25 cellular contexts compared by ENCODE assay signal in the genomic region with DNA sequence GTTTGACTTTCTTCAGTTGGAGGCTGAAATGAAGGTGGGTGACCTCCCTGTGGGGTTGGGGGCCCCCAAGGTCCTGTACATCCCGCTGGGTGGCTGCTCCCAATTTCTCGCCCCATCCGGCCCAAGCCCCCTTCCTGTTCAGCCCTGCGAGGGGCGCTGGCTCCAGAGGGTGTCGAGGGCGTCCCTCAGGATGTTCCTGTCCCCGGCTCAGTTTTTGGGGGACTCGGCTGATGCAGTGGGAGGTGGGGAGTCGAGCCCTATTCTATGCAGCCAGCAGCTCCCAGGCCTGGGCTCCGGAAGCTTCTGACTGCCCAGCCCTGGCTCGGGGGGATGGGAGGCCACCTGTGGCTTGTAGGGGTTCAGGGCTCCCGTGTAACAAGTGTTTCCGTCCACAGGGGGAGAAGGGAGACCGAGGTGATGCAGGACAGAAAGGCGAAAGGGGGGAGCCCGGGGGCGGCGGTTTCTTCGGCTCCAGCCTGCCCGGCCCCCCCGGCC. TPM values are rescaled to one million over a fixed set of nuclear protein-coding genes. Genes with fewer than 3 reads are reported as not detected.
A peak's percentile ranks its signal among the peaks of the same experiment; 100 is the strongest.
DNase-seq lines count a peak whose midpoint lies in the region; ATAC-seq and TF ChIP-seq lines count a peak whose summit lies in the region.
"Had no signal": no experiment of that assay in that cellular context is flagged by ENCODE, and none has a peak within 500 bp of the region (broad histone marks: within the 10 kb centered on the region; RNA-seq: fewer than 3 reads in every experiment).

No MANE protein-coding gene starts in this region.

- H3K27me3 ChIP-seq in lower lobe of right lung (ENCODE audit: low read depth) = no peaks in the 10 kb centered on the region
- H3K27me3 ChIP-seq: testis had no signal

- H3K4me3 ChIP-seq in lower lobe of right lung = no peak overlapping the region
- H3K4me3 ChIP-seq: testis had no signal

- no peaks in the 10 kb centered on the region for H3K9me3 Mint-ChIP-seq in activated naive CD4-positive, alpha-beta T cell treated with anti-CD3 and anti-CD28 coated beads, Interleukin-2, amount 50 U/mL, for 24 hours
- peaks cover 7% of the 10 kb centered on the region for H3K9me3 Mint-ChIP-seq in activated naive CD4-positive, alpha-beta T cell treated with anti-CD3 and anti-CD28 coated beads, Interleukin-2, amount 10 ng/mL, durations not matched to agents 7 days and 5 days
- no peaks in the 10 kb centered on the region for H3K9me3 Mint-ChIP-seq in type B pancreatic cell
- H3K9me3 Mint-ChIP-seq in mesothelial cell of epicardium = peaks cover 7% of the 10 kb centered on the region

- intact Hi-C loops in left cardiac atrium (cut with DNase I) (no loop called here), lower lobe of right lung (cut with DNase I) (no loop called here)

- no peaks in the 10 kb centered on the region for H3K4me1 ChIP-seq in lower lobe of right lung
- H3K4me1 ChIP-seq: testis had no signal

- H3K27ac Mint-ChIP-seq in activated naive CD4-positive, alpha-beta T cell treated with anti-CD3 and anti-CD28 coated beads, Interleukin-2, amount 50 U/mL, for 24 hours = peak overlapping the region; percentile 41
- no peak overlapping the region for H3K27ac Mint-ChIP-seq in activated naive CD4-positive, alpha-beta T cell treated with anti-CD3 and anti-CD28 coated beads, Interleukin-2, amount 10 ng/mL, durations not matched to agents 7 days and 5 days
- no peak overlapping the region for H3K27ac Mint-ChIP-seq in type B pancreatic cell
- H3K27ac Mint-ChIP-seq in mesothelial cell of epicardium = no peak overlapping the region
- H3K27ac Mint-ChIP-seq: activated CD4-positive, alpha-beta T cell treated with anti-CD3 and anti-CD28 coated beads for 36 hours; activated naive CD8-positive, alpha-beta T cell; CD4-positive, alpha-beta memory T cell had no signal

- no peaks in the 10 kb centered on the region for H3K9me3 ChIP-seq in lower lobe of right lung
- H3K9me3 ChIP-seq: testis had no signal

- CTCF ChIA-PET in activated naive CD4-positive, alpha-beta T cell treated with anti-CD3 and anti-CD28 coated beads, Interleukin-2, amount 10 ng/mL, durations not matched to agents 7 days and 5 days (lab: Charles Lee) = no interaction called here

- H3K27ac ChIP-seq in lower lobe of right lung = no peak overlapping the region
- H3K27ac ChIP-seq: HL-60, testis, VCaP had no signal

- H3K36me3 ChIP-seq in lower lobe of right lung = peaks cover 5% of the 10 kb centered on the region

- no peaks in the 10 kb centered on the region for H3K27me3 Mint-ChIP-seq in activated naive CD4-positive, alpha-beta T cell treated with anti-CD3 and anti-CD28 coated beads, Interleukin-2, amount 50 U/mL, for 24 hours
- H3K27me3 Mint-ChIP-seq in activated naive CD4-positive, alpha-beta T cell treated with anti-CD3 and anti-CD28 coated beads, Interleukin-2, amount 10 ng/mL, durations not matched to agents 7 days and 5 days = no peaks in the 10 kb centered on the region
- no peaks in the 10 kb centered on the region for H3K27me3 Mint-ChIP-seq in type B pancreatic cell
- H3K27me3 Mint-ChIP-seq in mesothelial cell of epicardium (ENCODE audit: low read depth) = no peaks in the 10 kb centered on the region
- H3K27me3 Mint-ChIP-seq: activated CD4-positive, alpha-beta T cell treated with anti-CD3 and anti-CD28 coated beads for 36 hours; activated naive CD8-positive, alpha-beta T cell; CD4-positive, alpha-beta memory T cell; naive B cell had no signal

- peaks cover 6% of the 10 kb centered on the region for H3K4me1 Mint-ChIP-seq in activated naive CD4-positive, alpha-beta T cell treated with anti-CD3 and anti-CD28 coated beads, Interleukin-2, amount 50 U/mL, for 24 hours
- H3K4me1 Mint-ChIP-seq in activated naive CD4-positive, alpha-beta T cell treated with anti-CD3 and anti-CD28 coated beads, Interleukin-2, amount 10 ng/mL, durations not matched to agents 7 days and 5 days = no peaks in the 10 kb centered on the region
- H3K4me1 Mint-ChIP-seq in type B pancreatic cell (ENCODE audit: unreplicated experiment) = peaks cover 4% of the 10 kb centered on the region
- no peaks in the 10 kb centered on the region for H3K4me1 Mint-ChIP-seq in mesothelial cell of epicardium
- H3K4me1 Mint-ChIP-seq: activated CD4-positive, alpha-beta T cell treated with anti-CD3 and anti-CD28 coated beads for 36 hours had no signal

- ATAC-seq in left cardiac atrium (no peak), lower lobe of right lung (no peak), HG03439 (IDR thresholded peaks at IDR 0.05; ENCODE audit: unreplicated experiment) (no peak), GM21786 (IDR thresholded peaks at IDR 0.05; ENCODE audit: unreplicated experiment) (no peak)
- ATAC-seq: activated CD4-positive, alpha-beta T cell treated with anti-CD3 and anti-CD28 coated beads for 36 hours; stimulated activated naive CD8-positive, alpha-beta T cell treated with anti-CD3 and anti-CD28 coated beads, Interleukin-15, Interleukin-2, amounts not matched to agents 100 U/mL and 50 U/mL, for 24 hours had no signal

- TF ChIP-seq CTCF in lower lobe of right lung (IDR thresholded peaks at IDR 0.05) (no peak), type B pancreatic cell (conservative IDR thresholded peaks at IDR 0.05) (no peak), mesothelial cell of epicardium (IDR thresholded peaks at IDR 0.05; ENCODE audit: unreplicated experiment) (no peak)

- no peak for DNase-seq in activated naive CD4-positive, alpha-beta T cell treated with anti-CD3 and anti-CD28 coated beads, Interleukin-2, amount 10 ng/mL, durations not matched to agents 7 days and 5 days
- DNase-seq in left cardiac atrium (peak; percentile 17), lower lobe of right lung (peak; percentile 24), type B pancreatic cell (ENCODE audit: extremely low spot score, unreplicated experiment) (peak; percentile 68), mesothelial cell of epicardium (ENCODE audit: low spot score in 2 of 2, unreplicated experiment in 2 of 2) (no peak)
- DNase-seq: activated CD4-positive, alpha-beta T cell treated with anti-CD3 and anti-CD28 coated beads for 36 hours; effector CD4-positive, alpha-beta T cell; hypothalamus; naive B cell; NCI-H1417; NCI-H2029 treated with DMSO at 0.1 percent for 48 hours; NCI-H526 treated with DMSO at 0.1 percent for 48 hours; nucleus accumbens; small intestine; stimulated activated CD4-positive, alpha-beta T cell treated with anti-CD3 and anti-CD28 coated beads, Interleukin-1b, Interleukin-23, amount 100 ng/mL, for 48 hours; stimulated activated naive CD8-positive, alpha-beta T cell treated with anti-CD3 and anti-CD28 coated beads, Interleukin-15, Interleukin-2, amounts not matched to agents 100 U/mL and 50 U/mL, for 24 hours; T-helper 9 cell; testis had no signal

- H3K36me3 Mint-ChIP-seq in activated naive CD4-positive, alpha-beta T cell treated with anti-CD3 and anti-CD28 coated beads, Interleukin-2, amount 50 U/mL, for 24 hours = peaks cover 2% of the 10 kb centered on the region
- no peaks in the 10 kb centered on the region for H3K36me3 Mint-ChIP-seq in activated naive CD4-positive, alpha-beta T cell treated with anti-CD3 and anti-CD28 coated beads, Interleukin-2, amount 10 ng/mL, durations not matched to agents 7 days and 5 days
- H3K36me3 Mint-ChIP-seq in type B pancreatic cell = peaks cover 15% of the 10 kb centered on the region
- peaks cover 13% of the 10 kb centered on the region for H3K36me3 Mint-ChIP-seq in mesothelial cell of epicardium
- H3K36me3 Mint-ChIP-seq: activated naive CD8-positive, alpha-beta T cell; CD4-positive, alpha-beta memory T cell; naive B cell had no signal

- H3K4me3 Mint-ChIP-seq in activated naive CD4-positive, alpha-beta T cell treated with anti-CD3 and anti-CD28 coated beads, Interleukin-2, amount 50 U/mL, for 24 hours = no peak overlapping the region
- no peak overlapping the region for H3K4me3 Mint-ChIP-seq in activated naive CD4-positive, alpha-beta T cell treated with anti-CD3 and anti-CD28 coated beads, Interleukin-2, amount 10 ng/mL, durations not matched to agents 7 days and 5 days
- H3K4me3 Mint-ChIP-seq in type B pancreatic cell (no peak overlapping the region), mesothelial cell of epicardium (no peak overlapping the region)
- H3K4me3 Mint-ChIP-seq: activated CD4-positive, alpha-beta T cell treated with anti-CD3 and anti-CD28 coated beads for 36 hours; activated naive CD8-positive, alpha-beta T cell; CD4-positive, alpha-beta memory T cell; naive B cell had no signal

RNA-seq across cellular contexts. Expression of a gene that starts 38.2 kb away (rescaled TPM):
- total RNA-seq in left cardiac atrium (1 to 10 TPM; 5.4 to 8.6 TPM), lower lobe of right lung (50.7 TPM), type B pancreatic cell (ENCODE audit: low replicate concordance) (10.6 and 28.2 TPM in 2 replicates), mesothelial cell of epicardium (32.6 to 36.8 TPM (median 33.0 TPM) in 3 replicates)

Comparison
In these comparisons a context has a peak if more than half of its experiments do, and no peak if none do; other contexts are left out.
1. DNase-seq: peak in left cardiac atrium (single experiment), lower lobe of right lung (single experiment) and type B pancreatic cell (single experiment); none in activated naive CD4-positive, alpha-beta T cell treated with anti-CD3 and anti-CD28 coated beads, Interleukin-2, amount 10 ng/mL, durations not matched to agents 7 days and 5 days (single experiment) and mesothelial cell of epicardium (0 of 2).